ENCODE assay signal across 26 cellular contexts in the genomic region with DNA sequence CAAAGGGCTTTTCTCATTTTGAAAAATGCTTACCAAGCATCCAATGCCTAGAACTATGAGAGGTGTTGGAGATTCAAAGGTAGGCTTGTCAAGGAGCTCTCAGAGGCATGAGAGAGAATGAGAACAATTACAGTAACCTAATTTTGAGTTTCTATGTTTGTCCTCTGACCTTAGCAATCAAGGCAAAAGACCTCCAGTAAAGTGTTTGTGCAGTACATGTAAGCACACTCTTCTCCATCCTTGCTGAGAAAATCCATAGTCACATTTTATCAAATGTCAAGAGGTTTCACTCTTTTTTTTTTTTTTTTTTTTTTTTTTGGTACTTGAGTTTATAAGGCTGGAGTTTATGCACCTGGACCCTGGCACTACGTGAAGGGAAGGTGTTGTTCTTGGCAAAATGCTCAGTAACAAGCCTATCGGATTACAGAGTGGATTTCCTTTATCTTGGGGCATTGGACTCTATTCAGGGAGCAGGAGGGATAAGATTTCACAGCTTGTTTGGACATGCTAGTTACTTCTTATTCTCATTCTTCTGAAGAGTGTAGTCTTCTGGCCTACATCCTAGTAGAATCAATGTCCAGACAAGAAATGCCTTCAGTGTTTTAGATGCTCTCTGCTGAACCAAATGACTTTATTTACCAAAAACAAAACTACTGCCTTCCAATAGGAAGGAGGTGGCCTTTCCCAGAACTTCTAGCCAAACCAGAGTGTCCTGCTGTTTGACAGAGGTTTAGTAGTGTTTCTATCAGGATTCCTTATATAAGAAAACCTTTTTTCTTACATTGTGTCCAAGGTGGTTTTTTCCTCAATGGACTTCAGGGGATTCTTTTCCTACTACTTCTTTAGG. TPM values are rescaled to one million over a fixed set of nuclear protein-coding genes. Genes with fewer than 3 reads are reported as not detected.
DNase-seq lines count a peak whose midpoint lies in the region; ATAC-seq, FAIRE-seq and TF ChIP-seq lines count a peak whose summit lies in the region.
"Had no signal": no experiment of that assay in that cellular context is flagged by ENCODE, and none has a peak within 500 bp of the region (broad histone marks: within the 10 kb centered on the region; RNA-seq: fewer than 3 reads in every experiment).

No MANE protein-coding gene starts in this region.

- no peak for TF ChIP-seq POLR2A in A549 (IDR thresholded peaks at IDR 0.05; ENCODE audit: low read length)

- H3K9me3 ChIP-seq in A549, result no peaks in the 10 kb centered on the region
- H3K9me3 ChIP-seq: esophagus squamous epithelium, sigmoid colon, SK-N-SH, thoracic aorta had no signal

- 37% methylated on average over 2 of the region's 2 CpGs for WGBS in A549 (ENCODE audit: missing lambda C conversion rate)

- DNase-seq in A549 (ENCODE audit: low read depth in 1 of 2, low spot score in 1 of 2), result no peak
- DNase-seq in HEK293T (ENCODE audit: extremely low spot score), result peak; percentile 10
- peak; percentile 70 for DNase-seq in NCI-H2196 (lab: John Stamatoyannopoulos, UW; ENCODE audit: unreplicated experiment)
- DNase-seq in fibroblast of the aortic adventitia (ENCODE audit: low read depth), result peak; percentile 3
- DNase-seq in GM19238 (ENCODE audit: insufficient read length, low spot score), result no peak
- DNase-seq in stimulated activated CD4-positive, alpha-beta T cell treated with anti-CD3 and anti-CD28 coated beads, Interleukin-15, amount 100 ng/mL, for 24 hours, result no peak
- DNase-seq: activated CD4-positive, alpha-beta T cell treated with anti-CD3 and anti-CD28 coated beads, Interleukin-2, amount 10 ng/mL, durations not matched to agents 7 days and 5 days; activated naive CD4-positive, alpha-beta T cell treated with anti-CD3 and anti-CD28 coated beads, Interleukin-2, amount 50 U/mL, for 16 hours; activated T-cell treated with anti-CD3 and anti-CD28 coated beads for 4 hours; brain microvascular endothelial cell; CD8-positive, alpha-beta memory T cell; dermis blood vessel endothelial cell; esophagus squamous epithelium; heart left ventricle; Karpas-422; NCI-H345; OCI-M1; sigmoid colon; SK-N-SH; stimulated activated CD4-positive, alpha-beta T cell treated with anti-CD3 and anti-CD28 coated beads, Interleukin-4, amount 100 ng/mL, for 1 hour; stimulated activated CD8-positive, alpha-beta memory T cell treated with anti-CD3 and anti-CD28 coated beads, Interleukin-4, amount 100 ng/mL, for 48 hours had no signal

- H3K4me1 ChIP-seq in A549, result no peaks in the 10 kb centered on the region
- H3K4me1 ChIP-seq: sigmoid colon had no signal

- no peak for TF ChIP-seq RAD21 in A549 (conservative IDR thresholded peaks at IDR 0.05 in 1 of 2, IDR thresholded peaks at IDR 0.05 in 1 of 2)

- TF ChIP-seq CTCF in A549 (IDR thresholded peaks at IDR 0.05) (no peak), fibroblast of the aortic adventitia (IDR thresholded peaks at IDR 0.05; ENCODE audit: insufficient read depth, low read length) (no peak)

- POLR2A ChIA-PET in A549 (lab: Yijun Ruan, JAX) (no interaction called here), HEK293T (lab: Yijun Ruan, JAX) (no interaction called here)

- H3K4me3 ChIP-seq in A549 (no peak overlapping the region), fibroblast of the aortic adventitia (ENCODE audit: low read depth, low read length) (no peak overlapping the region)
- H3K4me3 ChIP-seq: esophagus squamous epithelium, heart left ventricle, sigmoid colon, thoracic aorta had no signal

- CTCF ChIA-PET in A549 (lab: Yijun Ruan, JAX) (interaction anchor here (0.6 kb wide), 1 partner anchor 666 kb away, joined by 3 read pairs; no protein-coding TSS in a partner anchor), HEK293T (lab: Yijun Ruan, JAX) (no interaction called here)

- TF ChIP-seq EP300 in A549 (IDR thresholded peaks at IDR 0.05), result no peak

- H3K4me2 ChIP-seq in A549, result no peak overlapping the region
- H3K4me2 ChIP-seq: SK-N-SH had no signal

- no peak for FAIRE-seq in A549 (lab: Jason Lieb, UNC)
- FAIRE-seq: GM12892, islet of Langerhans had no signal

- ATAC-seq in A549 (no peak), HG02970 (IDR thresholded peaks at IDR 0.05; ENCODE audit: low FRiP score, unreplicated experiment) (no peak), GM18907 (IDR thresholded peaks at IDR 0.05; ENCODE audit: unreplicated experiment) (no peak)

- H3K27ac ChIP-seq in A549, result no peak overlapping the region
- H3K27ac ChIP-seq: brain microvascular endothelial cell, heart left ventricle, sigmoid colon, thoracic aorta had no signal

TF ChIP-seq in A549, 52 proteins besides CTCF, POLR2A, EP300 and RAD21:
- TF ChIP-seq HEYL (CRISPR knock-in tag; IDR thresholded peaks at IDR 0.05), result no peak
- TF ChIP-seq, protein P1, sequence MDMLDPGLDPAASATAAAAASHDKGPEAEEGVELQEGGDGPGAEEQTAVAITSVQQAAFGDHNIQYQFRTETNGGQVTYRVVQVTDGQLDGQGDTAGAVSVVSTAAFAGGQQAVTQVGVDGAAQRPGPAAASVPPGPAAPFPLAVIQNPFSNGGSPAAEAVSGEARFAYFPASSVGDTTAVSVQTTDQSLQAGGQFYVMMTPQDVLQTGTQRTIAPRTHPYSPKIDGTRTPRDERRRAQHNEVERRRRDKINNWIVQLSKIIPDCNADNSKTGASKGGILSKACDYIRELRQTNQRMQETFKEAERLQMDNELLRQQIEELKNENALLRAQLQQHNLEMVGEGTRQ (IDR thresholded peaks at IDR 0.05), result no peak
- TF ChIP-seq MAFK (IDR thresholded peaks at IDR 0.05; ENCODE audit: partially characterized antibody), result peak; percentile 38

TF ChIP-seq in HEK293T, 16 proteins besides CTCF, POLR2A, EP300 and RAD21:
- no peak for TF ChIP-seq TARDBP (IDR thresholded peaks at IDR 0.05)
- TF ChIP-seq SP1 (IDR thresholded peaks at IDR 0.05), result no peak
- TF ChIP-seq L3MBTL2 (conservative IDR thresholded peaks at IDR 0.05), result no peak
- TF ChIP-seq ZNF384 (IDR thresholded peaks at IDR 0.05), result no peak
- no peak for TF ChIP-seq SUZ12 (IDR thresholded peaks at IDR 0.05)
- no peak for TF ChIP-seq FOXA1 (IDR thresholded peaks at IDR 0.05)
- TF ChIP-seq FOXM1 (IDR thresholded peaks at IDR 0.05; ENCODE audit: borderline replicate concordance), result no peak
- TF ChIP-seq ELF4 (IDR thresholded peaks at IDR 0.05), result no peak
- no peak for TF ChIP-seq ARNT (IDR thresholded peaks at IDR 0.05)
- TF ChIP-seq HDGF (IDR thresholded peaks at IDR 0.05; ENCODE audit: borderline replicate concordance), result no peak

RNA-seq across cellular contexts. Expression of a gene that starts 21.9 kb away (rescaled TPM):
- polyA plus RNA-seq in A549 (2011; rRNA removed) (0.14 and 0.40 TPM in 2 replicates), A549 (2017; fragmentation: RNase III; extraction: RNeasy Plus Mini Kit Qiagen cat#74134 plus additional on column Dnase treatment) (0.12 to 0.17 TPM (median 0.14 TPM) in 3 replicates)
- 0.03 and 0.04 TPM in 2 replicates for polyA plus RNA-seq in A549 (2012; cell fraction: cytosol; rRNA removed)
- polyA plus RNA-seq in A549 (2012; cell fraction: nucleus; rRNA removed), result 0.01 and 0.04 TPM in 2 replicates
- polyA minus RNA-seq in A549 (2011; rRNA and poly(A)+ RNA removed), result 1.0 and 1.2 TPM in 2 replicates
- total RNA-seq in fibroblast of the aortic adventitia (ENCODE audit: low replicate concordance), result 1.4 and 12.7 TPM in 2 replicates
- total RNA-seq: activated CD4-positive, alpha-beta T cell treated with anti-CD3 and anti-CD28 coated beads, Interleukin-2, amount 10 ng/mL, durations not matched to agents 7 days and 5 days; CD8-positive, alpha-beta memory T cell had no signal
- polyA plus RNA-seq: CD8-positive, alpha-beta memory T cell had no signal

Comparison
In these comparisons a context has a peak if more than half of its experiments do, and no peak if none do; other contexts are left out.
1. DNase-seq: peak in HEK293T (single experiment), NCI-H2196 (single experiment) and fibroblast of the aortic adventitia (single experiment); none in A549 (0 of 2), GM19238 (single experiment) and stimulated activated CD4-positive, alpha-beta T cell treated with anti-CD3 and anti-CD28 coated beads, Interleukin-15, amount 100 ng/mL, for 24 hours (single experiment).